Comparison of ENCODE assay signal across 19 cellular contexts in the genomic region with DNA sequence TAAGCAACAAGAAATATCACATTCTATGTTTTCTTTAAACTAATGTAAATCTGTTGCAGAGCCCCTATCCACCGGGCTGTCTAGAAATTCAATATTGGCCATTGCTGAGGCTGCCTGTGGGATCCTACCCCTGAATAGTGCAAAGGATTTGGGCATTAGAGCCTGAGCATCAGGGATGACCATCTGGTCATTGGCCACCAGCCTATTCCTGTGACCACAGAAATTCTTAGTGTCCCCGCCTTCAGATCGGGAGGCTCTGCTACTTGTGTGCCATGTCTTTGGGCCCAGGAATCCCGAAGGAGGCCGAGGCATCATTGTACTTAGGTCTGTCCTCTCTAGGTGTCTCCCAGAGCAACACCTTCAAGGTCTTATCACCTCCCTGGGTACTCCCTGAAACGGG.
DNase-seq lines count a peak whose midpoint lies in the region; ATAC-seq, FAIRE-seq and TF ChIP-seq lines count a peak whose summit lies in the region.
"Had no signal": no experiment of that assay in that cellular context is flagged by ENCODE, and none has a peak within 500 bp of the region (broad histone marks: within the 10 kb centered on the region; RNA-seq: fewer than 3 reads in every experiment).

No MANE protein-coding gene starts in this region.

- peaks cover 24 to 40% of the 10 kb centered on the region in 2 donors for H3K27me3 Mint-ChIP-seq in effector memory CD8-positive, alpha-beta T cell

- no peak overlapping the region for H3K4me2 ChIP-seq in mesenchymal stem cell (ENCODE audit: low read length, poor library complexity, severe bottlenecking)

- H2BK12ac ChIP-seq in mesenchymal stem cell (ENCODE audit: low read length in 2 of 2) = no peak overlapping the region

- H3K4me1 ChIP-seq in mesenchymal stem cell (ENCODE audit: control insufficient read depth, insufficient read depth, low read depth, low read length) (peaks cover 1% of the 10 kb centered on the region), vagina (no peaks in the 10 kb centered on the region)
- H3K4me1 ChIP-seq: BE2C had no signal

- H4K91ac ChIP-seq in mesenchymal stem cell (ENCODE audit: low read length) = no peak overlapping the region

- ATAC-seq in effector memory CD8-positive, alpha-beta T cell (replicated peaks) = no peak
- no peak for ATAC-seq in HG03280 (IDR thresholded peaks at IDR 0.05; ENCODE audit: unreplicated experiment)
- ATAC-seq: CD8-positive, alpha-beta T cell had no signal

- H3K9me3 ChIP-seq in mesenchymal stem cell (ENCODE audit: control insufficient read depth, low read length) = no peaks in the 10 kb centered on the region
- H3K9me3 ChIP-seq in vagina = no peaks in the 10 kb centered on the region
- H3K9me3 ChIP-seq: BE2C had no signal

- no peak overlapping the region for H4K8ac ChIP-seq in mesenchymal stem cell (ENCODE audit: low read length)

- H3K4me3 ChIP-seq in mesenchymal stem cell (ENCODE audit: insufficient read depth in 1 of 2, low read depth in 1 of 2, low read length in 2 of 2) (peak overlapping the region in 1 of 2 experiments; percentile 67), vagina (no peak overlapping the region)

- no peak for FAIRE-seq in GM12891 (lab: Jason Lieb, UNC)

- TF ChIP-seq CTCF in vagina (IDR thresholded peaks at IDR 0.05) = no peak

- TF ChIP-seq POLR2A in GM12891 (IDR thresholded peaks at IDR 0.05; ENCODE audit: low read depth, low read length) (no peak), vagina (IDR thresholded peaks at IDR 0.05) (no peak)

- intact Hi-C loops in vagina (cut with DNase I) = no loop called here

- no peak overlapping the region for H3K23ac ChIP-seq in mesenchymal stem cell (ENCODE audit: low read length in 2 of 2)

- H3K4me1 Mint-ChIP-seq in effector memory CD8-positive, alpha-beta T cell (ENCODE audit: low read depth in 2 of 2) = peaks cover 0 to 5% of the 10 kb centered on the region in 2 donors

- no peak overlapping the region for H2AK5ac ChIP-seq in mesenchymal stem cell (ENCODE audit: low read length, severe bottlenecking)

- H3K4me3 Mint-ChIP-seq in effector memory CD8-positive, alpha-beta T cell = no peak overlapping the region
- H3K4me3 Mint-ChIP-seq: CD8-positive, alpha-beta T cell; H9 had no signal

- no peak overlapping the region for H2BK5ac ChIP-seq in mesenchymal stem cell (ENCODE audit: low read depth, low read length, poor library complexity, severe bottlenecking)

- H3K18ac ChIP-seq in mesenchymal stem cell (ENCODE audit: low read depth in 1 of 2, low read length in 2 of 2) = no peak overlapping the region

- no peak overlapping the region for H3K27ac Mint-ChIP-seq in effector memory CD8-positive, alpha-beta T cell
- H3K27ac Mint-ChIP-seq: CD8-positive, alpha-beta T cell; H9 had no signal

- H3K27me3 ChIP-seq in mesenchymal stem cell (ENCODE audit: control insufficient read depth in 1 of 2, insufficient read depth in 1 of 2, low read length in 2 of 2) (peaks cover 0 to 34% of the 10 kb centered on the region in 2 experiments), vagina (no peaks in the 10 kb centered on the region)
- H3K27me3 ChIP-seq: BE2C had no signal

- no peaks in the 10 kb centered on the region for H3K9me3 Mint-ChIP-seq in effector memory CD8-positive, alpha-beta T cell
- H3K9me3 Mint-ChIP-seq: CD8-positive, alpha-beta T cell; H9 had no signal

- no peak overlapping the region for H2BK120ac ChIP-seq in mesenchymal stem cell (ENCODE audit: low read depth, low read length)

- no peaks in the 10 kb centered on the region for H3K79me1 ChIP-seq in mesenchymal stem cell (replicated peaks; ENCODE audit: low read length, poor library complexity, severe bottlenecking)

- H3K27ac ChIP-seq in mesenchymal stem cell (ENCODE audit: low read length, poor library complexity, severe bottlenecking) (no peak overlapping the region), vagina (no peak overlapping the region)
- H3K27ac ChIP-seq: C4-2B, HL-60 had no signal

- H3K14ac ChIP-seq in mesenchymal stem cell (ENCODE audit: low read length in 2 of 2) = no peak overlapping the region

- WGBS in mesenchymal stem cell = 94% methylated on average over 6 of the region's 6 CpGs

- H2AFZ ChIP-seq in mesenchymal stem cell (ENCODE audit: low read depth, low read length) = no peak overlapping the region

- H3K4ac ChIP-seq in mesenchymal stem cell (ENCODE audit: low read depth in 1 of 2, low read length in 2 of 2) = no peak overlapping the region

- no peaks in the 10 kb centered on the region for H3K36me3 Mint-ChIP-seq in effector memory CD8-positive, alpha-beta T cell (ENCODE audit: insufficient read depth)
- H3K36me3 Mint-ChIP-seq: CD8-positive, alpha-beta T cell had no signal

- H3K36me3 ChIP-seq in mesenchymal stem cell (ENCODE audit: control insufficient read depth in 1 of 2, insufficient read depth in 2 of 2, low read depth in 1 of 2, low read length in 2 of 2) (no peaks in the 10 kb centered on the region), vagina (no peaks in the 10 kb centered on the region)
- H3K36me3 ChIP-seq: BE2C had no signal

- peak; percentile 58 for DNase-seq in AG08395 (ENCODE audit: low spot score)
- peak; percentile 38 for DNase-seq in M059J (ENCODE audit: low read depth)
- DNase-seq in cerebellar cortex (ENCODE audit: low spot score) = peak; percentile 96
- no peak for DNase-seq in mesenchymal stem cell
- no peak for DNase-seq in effector memory CD8-positive, alpha-beta T cell
- DNase-seq in GM12891 (ENCODE audit: insufficient read length, low spot score) = no peak
- no peak for DNase-seq in vagina (ENCODE audit: extremely low spot score in 2 of 2)
- DNase-seq: 8988T; BE2C; CD8-positive, alpha-beta T cell; COR-L47; DMS53; GOT3; H9; IMR-90; KBM-7 had no signal

- no peak overlapping the region for H2BK15ac ChIP-seq in mesenchymal stem cell (ENCODE audit: low read depth, poor library complexity, severe bottlenecking)

- H3K9ac ChIP-seq in mesenchymal stem cell (ENCODE audit: low read length) = peak overlapping the region; percentile 70

TF ChIP-seq in GM12891, 5 proteins besides CTCF, POLR2A, EP300 and RAD21:
- no peak for TF ChIP-seq PAX5 (IDR thresholded peaks at IDR 0.05; ENCODE audit: insufficient read depth, low read length, severe bottlenecking)
- no peak for TF ChIP-seq POLR2AphosphoS5 (IDR thresholded peaks at IDR 0.05; ENCODE audit: low read depth, low read length)
- no peak for TF ChIP-seq POU2F2 (IDR thresholded peaks at IDR 0.05; ENCODE audit: low read depth, low read length)
- TF ChIP-seq SPI1 (IDR thresholded peaks at IDR 0.05; ENCODE audit: low read depth, low read length) = no peak
- no peak for TF ChIP-seq TAF1 (IDR thresholded peaks at IDR 0.05; ENCODE audit: low read depth, low read length)

Comparison
In these comparisons a context has a peak if more than half of its experiments do, and no peak if none do; other contexts are left out.
1. DNase-seq: peak in AG08395 (single experiment), M059J (single experiment) and cerebellar cortex (single experiment); none in mesenchymal stem cell (single experiment), effector memory CD8-positive, alpha-beta T cell (0 of 3), GM12891 (single experiment) and vagina (0 of 2).